In the genomic region with DNA sequence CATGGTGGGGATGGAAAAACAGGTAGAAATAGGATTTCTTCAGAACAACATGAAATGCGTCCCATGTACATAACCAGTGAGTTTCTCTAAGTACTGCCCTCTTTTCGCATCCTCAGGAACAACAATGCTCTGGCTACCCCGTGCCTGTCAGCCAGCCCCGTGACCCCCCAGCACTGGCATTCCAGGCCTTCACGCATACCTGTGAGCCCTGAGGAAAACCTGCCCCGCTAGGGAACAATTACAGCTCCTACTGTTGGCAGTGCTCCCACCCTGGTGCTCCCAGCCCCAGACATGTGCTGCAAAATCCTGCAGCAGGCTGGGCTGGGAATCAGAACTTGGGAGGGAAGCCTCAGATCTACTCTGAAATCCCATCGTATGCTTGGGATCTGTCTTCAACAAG, we compare ENCODE assay signal across 10 cellular contexts. TPM values are rescaled to one million over a fixed set of nuclear protein-coding genes. Genes with fewer than 3 reads are reported as not detected.
DNase-seq lines count a peak whose midpoint lies in the region; TF ChIP-seq lines count a peak whose summit lies in the region.
"Had no signal": no experiment of that assay in that cellular context is flagged by ENCODE, and none has a peak within 500 bp of the region (broad histone marks: within the 10 kb centered on the region; RNA-seq: fewer than 3 reads in every experiment).

No MANE protein-coding gene starts in this region.

- H3K36me3 ChIP-seq in BLaER1 treated with 17β-estradiol and CSF1 and Interleukin-3, amounts not matched to agents 10 nM and 100 nM: peaks cover 6 to 82% (median 36%) of the 10 kb centered on the region in 11 experiments; a peak in 17 of 22 replicates
- H3K36me3 ChIP-seq in Peyer's patch (peaks cover 0 to 21% (median 0%) of the 10 kb centered on the region in 3 donors), endodermal cell (ENCODE audit: control insufficient read depth, insufficient read depth, low read length) (peaks cover 90% of the 10 kb centered on the region), osteoblast (ENCODE audit: insufficient read depth, low read length) (peaks cover 75% of the 10 kb centered on the region)

- no peaks in the 10 kb centered on the region for H3K27me3 Mint-ChIP-seq in endodermal cell (ENCODE audit: insufficient read depth)

- peaks cover 64 to 99% (median 95%) of the 10 kb centered on the region in 10 experiments for H3K4me1 ChIP-seq in BLaER1 treated with 17β-estradiol and CSF1 and Interleukin-3, amounts not matched to agents 10 nM and 100 nM
- H3K4me1 ChIP-seq in Peyer's patch (peaks cover 17 to 100% (median 48%) of the 10 kb centered on the region in 4 donors), endodermal cell (ENCODE audit: control insufficient read depth, insufficient read depth, low read length) (peaks cover 54% of the 10 kb centered on the region), osteoblast (ENCODE audit: insufficient read depth, low read length) (peaks cover 95% of the 10 kb centered on the region)

- H3K36me3 Mint-ChIP-seq in endodermal cell (ENCODE audit: low read depth): peaks cover 84% of the 10 kb centered on the region

- peak overlapping the region in 3 of 11 experiments; percentile 47 to 63 (median 53); a peak in 3 of 22 replicates for H3K27ac ChIP-seq in BLaER1 treated with 17β-estradiol and CSF1 and Interleukin-3, amounts not matched to agents 10 nM and 100 nM
- H3K27ac ChIP-seq in Peyer's patch (peak overlapping the region; percentile 62 to 83 (median 72)), endodermal cell (ENCODE audit: low read depth, low read length) (no peak overlapping the region), osteoblast (ENCODE audit: low read depth, low read length) (peak overlapping the region; percentile 94)

- 73 to 81% methylated on average over 5 to 7 of the region's 7 CpGs for WGBS in endodermal cell (ENCODE audit: insufficient coverage in 1 of 2, insufficient read length in 1 of 2), 2 experiments

- peaks cover 0 to 12% (median under 1%) of the 10 kb centered on the region in 11 experiments; a peak in 4 of 22 replicates for H3K27me3 ChIP-seq in BLaER1 treated with 17β-estradiol and CSF1 and Interleukin-3, amounts not matched to agents 10 nM and 100 nM
- no peaks in the 10 kb centered on the region for H3K27me3 ChIP-seq in Peyer's patch
- no peaks in the 10 kb centered on the region for H3K27me3 ChIP-seq in endodermal cell (ENCODE audit: control insufficient read depth, insufficient read depth, low read length, poor library complexity, severe bottlenecking)
- H3K27me3 ChIP-seq in osteoblast (ENCODE audit: insufficient read depth, low read length): no peaks in the 10 kb centered on the region

- peak overlapping the region in 1 of 10 experiments; percentile 50; a peak in 2 of 20 replicates for H3K4me3 ChIP-seq in BLaER1 treated with 17β-estradiol and CSF1 and Interleukin-3, amounts not matched to agents 10 nM and 100 nM
- H3K4me3 ChIP-seq in Peyer's patch (peak overlapping the region in 2 of 4 donors; percentile 15 to 16), endodermal cell (ENCODE audit: low read length) (peak overlapping the region; percentile 99), osteoblast (ENCODE audit: insufficient read depth, low read length) (peak overlapping the region; percentile 97)

- H3K79me2 ChIP-seq in osteoblast (ENCODE audit: insufficient read depth, low read length): peaks cover 100% of the 10 kb centered on the region

- peaks cover 60 to 100% (median 97%) of the 10 kb centered on the region in 11 experiments for H4K20me1 ChIP-seq in BLaER1 treated with 17β-estradiol and CSF1 and Interleukin-3, amounts not matched to agents 10 nM and 100 nM
- H4K20me1 ChIP-seq in osteoblast (ENCODE audit: insufficient read depth, low read length): peaks cover 71% of the 10 kb centered on the region

- H3K4me2 ChIP-seq in BLaER1 treated with 17β-estradiol and CSF1 and Interleukin-3, amounts not matched to agents 10 nM and 100 nM: peak overlapping the region; percentile 74 to 99 (median 89); a peak in 21 of 22 replicates
- peak overlapping the region; percentile 95 for H3K4me2 ChIP-seq in osteoblast (ENCODE audit: insufficient read depth, low read length)

- no peak overlapping the region for H2AFZ ChIP-seq in osteoblast (ENCODE audit: low read length)

- TF ChIP-seq POLR2A in Peyer's patch (IDR thresholded peaks at IDR 0.05): no peak

- peak overlapping the region; percentile 84 for H3K27ac Mint-ChIP-seq in endodermal cell

- DNase-seq in Peyer's patch (no peak), endodermal cell (no peak), osteoblast (ENCODE audit: insufficient read length, low spot score, missing footprints) (peak; percentile 5), midbrain (lab: John Stamatoyannopoulos, UW) (no peak), NCI-H187 treated with DMSO at 0.1 percent for 48 hours (lab: John Stamatoyannopoulos, UW) (no peak), cerebellum (ENCODE audit: low spot score) (no peak), NCI-H1048 (lab: John Stamatoyannopoulos, UW) (no peak)
- DNase-seq: anterior cingulate cortex, KBM-7 had no signal

- no peaks in the 10 kb centered on the region for H3K9me3 ChIP-seq in BLaER1 treated with 17β-estradiol and CSF1 and Interleukin-3, amounts not matched to agents 10 nM and 100 nM (replicated peaks in 1 of 11)
- H3K9me3 ChIP-seq in Peyer's patch (no peaks in the 10 kb centered on the region), endodermal cell (ENCODE audit: control insufficient read depth, low read length) (no peaks in the 10 kb centered on the region), osteoblast (ENCODE audit: low read depth, low read length) (no peaks in the 10 kb centered on the region)

- peak overlapping the region; percentile 99 for H3K4me3 Mint-ChIP-seq in endodermal cell

- no peaks in the 10 kb centered on the region for H3K9me3 Mint-ChIP-seq in endodermal cell

- H3K4me1 Mint-ChIP-seq in endodermal cell: peaks cover 88% of the 10 kb centered on the region

- TF ChIP-seq CTCF in Peyer's patch (IDR thresholded peaks at IDR 0.05): no peak
- no peak for TF ChIP-seq CTCF in endodermal cell (conservative IDR thresholded peaks at IDR 0.05)
- TF ChIP-seq CTCF in osteoblast (IDR thresholded peaks at IDR 0.05; ENCODE audit: extremely low read depth, low read depth, low read length): no peak

- peak overlapping the region in 7 of 11 experiments; percentile 46 to 63 (median 51); a peak in 9 of 22 replicates for H3K9ac ChIP-seq in BLaER1 treated with 17β-estradiol and CSF1 and Interleukin-3, amounts not matched to agents 10 nM and 100 nM
- H3K9ac ChIP-seq in endodermal cell (ENCODE audit: extremely low read depth, low read length, poor library complexity, severe bottlenecking): no peak overlapping the region

RNA-seq across cellular contexts. Expression of a gene that starts 9.1 kb away (rescaled TPM):
- total RNA-seq in Peyer's patch (100 to 1,000 TPM in 1 of 4 donors, 10 to 100 TPM in 3; 42.9 to 100 (median 68.7) TPM), endodermal cell (10 to 100 TPM; 52.4 to 67.4 TPM), osteoblast (76.0 and 81.6 TPM in 2 replicates), cerebellum (14.9 TPM)
- polyA plus RNA-seq in endodermal cell (2013, experiment 1 of 2): 16.5 TPM
- 16.2 TPM for polyA plus RNA-seq in endodermal cell (2013, experiment 2 of 2)
